In the genomic region with DNA sequence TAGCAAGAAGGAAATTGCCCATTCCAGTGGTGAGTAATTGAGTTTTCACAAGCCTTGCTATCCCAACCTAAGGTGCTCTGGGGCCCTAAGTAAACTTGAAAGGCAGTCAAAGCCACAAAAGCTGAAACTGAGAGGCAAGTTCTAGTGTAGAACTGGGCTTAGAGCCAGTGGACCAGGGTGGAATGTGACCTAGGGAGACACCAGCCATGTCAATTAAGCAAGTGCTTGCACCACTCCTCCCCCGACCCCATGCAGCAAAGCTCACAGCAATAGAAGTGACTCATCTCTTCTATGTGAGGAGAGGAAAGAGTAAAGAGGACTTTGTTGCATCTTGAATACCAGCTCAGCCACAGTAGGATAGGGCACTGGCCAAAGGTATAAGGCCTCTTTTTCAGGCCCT, we compare ENCODE assay signal across 23 cellular contexts.
DNase-seq lines count a peak whose midpoint lies in the region; ATAC-seq, FAIRE-seq and TF ChIP-seq lines count a peak whose summit lies in the region.
"Had no signal": no experiment of that assay in that cellular context is flagged by ENCODE, and none has a peak within 500 bp of the region (broad histone marks: within the 10 kb centered on the region; RNA-seq: fewer than 3 reads in every experiment).

No MANE protein-coding gene starts in this region.

- in situ Hi-C loops in ACHN (cut with HindIII; ENCODE audit: low pct_ligation_motif_present, low pct_unique_long_range_greater_than_20kb, low sequenced_read_pairs), result no loop called here
- in situ Hi-C loops in KBM-7 (cut with MboI; ENCODE audit: low pct_unique_long_range_greater_than_20kb, low sequenced_read_pairs), result no loop called here

- H3K4me3 ChIP-seq in RWPE2 (ENCODE audit: severe bottlenecking), result no peak overlapping the region
- H3K4me3 ChIP-seq: body of pancreas, heart right ventricle, lower lobe of right lung, upper lobe of left lung had no signal

- no peaks in the 10 kb centered on the region for H3K27me3 ChIP-seq in RWPE2 (ENCODE audit: insufficient read depth, poor library complexity, severe bottlenecking)
- H3K27me3 ChIP-seq: BE2C, body of pancreas, heart right ventricle, upper lobe of left lung had no signal

- peak; percentile 4 for DNase-seq in ACHN
- DNase-seq in HTR-8/SVneo (ENCODE audit: insufficient read length, low spot score), result peak; percentile 1
- DNase-seq in RWPE2 (ENCODE audit: low spot score), result no peak
- DNase-seq in iris pigment epithelial cell (ENCODE audit: low read depth), result peak; percentile 16
- DNase-seq in UCSD-AML1 (lab: John Stamatoyannopoulos, UW; ENCODE audit: unreplicated experiment), result no peak
- DNase-seq in KBM-7, result no peak
- DNase-seq in endothelial cell (ENCODE audit: low spot score), result no peak
- DNase-seq: activated CD4-positive, alpha-beta T cell treated with anti-CD3 and anti-CD28 coated beads, Interleukin-2, amount 10 ng/mL, durations not matched to agents 7 days and 5 days; activated naive CD8-positive, alpha-beta T cell treated with anti-CD3 and anti-CD28 coated beads for 36 hours; BE2C; body of pancreas; COR-L47; heart right ventricle; lower lobe of right lung; NCI-H2029; NCI-H345; SW 1271 had no signal

- no peak overlapping the region for H3K4me3 Mint-ChIP-seq in endothelial cell (ENCODE audit: unreplicated experiment)
- H3K4me3 Mint-ChIP-seq: activated CD4-positive, alpha-beta T cell treated with anti-CD3 and anti-CD28 coated beads, Interleukin-2, amount 10 ng/mL, durations not matched to agents 7 days and 5 days; activated naive CD8-positive, alpha-beta T cell treated with anti-CD3 and anti-CD28 coated beads for 36 hours had no signal

- H3K9me3 Mint-ChIP-seq in endothelial cell (ENCODE audit: unreplicated experiment), result no peaks in the 10 kb centered on the region
- H3K9me3 Mint-ChIP-seq: activated CD4-positive, alpha-beta T cell treated with anti-CD3 and anti-CD28 coated beads, Interleukin-2, amount 10 ng/mL, durations not matched to agents 7 days and 5 days had no signal

- H3K27me3 Mint-ChIP-seq in endothelial cell (ENCODE audit: unreplicated experiment), result no peaks in the 10 kb centered on the region
- H3K27me3 Mint-ChIP-seq: activated CD4-positive, alpha-beta T cell treated with anti-CD3 and anti-CD28 coated beads, Interleukin-2, amount 10 ng/mL, durations not matched to agents 7 days and 5 days; activated naive CD8-positive, alpha-beta T cell treated with anti-CD3 and anti-CD28 coated beads for 36 hours had no signal

- no peaks in the 10 kb centered on the region for H3K36me3 Mint-ChIP-seq in endothelial cell (ENCODE audit: low read depth, unreplicated experiment)
- H3K36me3 Mint-ChIP-seq: activated naive CD8-positive, alpha-beta T cell treated with anti-CD3 and anti-CD28 coated beads for 36 hours had no signal

- H3K27ac ChIP-seq in RWPE2 (ENCODE audit: poor library complexity, severe bottlenecking), result no peak overlapping the region
- H3K27ac ChIP-seq: body of pancreas, heart right ventricle, lower lobe of right lung, upper lobe of left lung had no signal

- TF ChIP-seq CTCF in RWPE2 (IDR thresholded peaks at IDR 0.05; ENCODE audit: poor library complexity, severe bottlenecking) (no peak), endothelial cell (IDR thresholded peaks at IDR 0.05; ENCODE audit: unreplicated experiment) (no peak)

- no peaks in the 10 kb centered on the region for H3K9me3 ChIP-seq in RWPE2 (ENCODE audit: severe bottlenecking)
- H3K9me3 ChIP-seq: BE2C, body of pancreas, lower lobe of right lung had no signal

- no peaks in the 10 kb centered on the region for H3K4me1 ChIP-seq in RWPE2 (ENCODE audit: insufficient read depth, poor library complexity, severe bottlenecking)
- H3K4me1 ChIP-seq: BE2C, body of pancreas, heart right ventricle, lower lobe of right lung, upper lobe of left lung had no signal

- FAIRE-seq in HTR-8/SVneo (lab: Jason Lieb, UNC), result no peak
- FAIRE-seq: A204.1, H1, HepG2 had no signal

- no peaks in the 10 kb centered on the region for H3K4me1 Mint-ChIP-seq in endothelial cell (ENCODE audit: unreplicated experiment)
- H3K4me1 Mint-ChIP-seq: activated CD4-positive, alpha-beta T cell treated with anti-CD3 and anti-CD28 coated beads, Interleukin-2, amount 10 ng/mL, durations not matched to agents 7 days and 5 days; activated naive CD8-positive, alpha-beta T cell treated with anti-CD3 and anti-CD28 coated beads for 36 hours had no signal

- H3K36me3 ChIP-seq in RWPE2 (ENCODE audit: low read depth), result no peaks in the 10 kb centered on the region
- H3K36me3 ChIP-seq: BE2C, heart right ventricle, lower lobe of right lung, upper lobe of left lung had no signal

- peak; percentile 36; the same call in 1 of the 3 replicates for ATAC-seq in RWPE2 (ENCODE audit: low read depth)
- no peak for ATAC-seq in HG02763 (IDR thresholded peaks at IDR 0.05; ENCODE audit: unreplicated experiment)
- ATAC-seq: body of pancreas, heart right ventricle, HepG2, lower lobe of right lung had no signal

- no peak overlapping the region for H3K27ac Mint-ChIP-seq in endothelial cell (ENCODE audit: unreplicated experiment)
- H3K27ac Mint-ChIP-seq: activated CD4-positive, alpha-beta T cell treated with anti-CD3 and anti-CD28 coated beads, Interleukin-2, amount 10 ng/mL, durations not matched to agents 7 days and 5 days; activated naive CD8-positive, alpha-beta T cell treated with anti-CD3 and anti-CD28 coated beads for 36 hours; activated T-helper 2 cell treated with anti-CD3 and anti-CD28 coated beads, Interferon-gamma antibody, Interleukin-2, Interleukin-4, amounts not matched to agents 10 μg/mL and 5 μg/mL and 100 μg/mL, durations not matched to agents 14 hours and 24 hours and 36 hours had no signal

Comparison
In these comparisons a context has a peak if more than half of its experiments do, and no peak if none do; other contexts are left out.
1. DNase-seq: peak in ACHN (single experiment), HTR-8/SVneo (single experiment) and iris pigment epithelial cell (single experiment); none in RWPE2 (single experiment), UCSD-AML1 (single experiment), KBM-7 (single experiment) and endothelial cell (single experiment).